In the genomic region with DNA sequence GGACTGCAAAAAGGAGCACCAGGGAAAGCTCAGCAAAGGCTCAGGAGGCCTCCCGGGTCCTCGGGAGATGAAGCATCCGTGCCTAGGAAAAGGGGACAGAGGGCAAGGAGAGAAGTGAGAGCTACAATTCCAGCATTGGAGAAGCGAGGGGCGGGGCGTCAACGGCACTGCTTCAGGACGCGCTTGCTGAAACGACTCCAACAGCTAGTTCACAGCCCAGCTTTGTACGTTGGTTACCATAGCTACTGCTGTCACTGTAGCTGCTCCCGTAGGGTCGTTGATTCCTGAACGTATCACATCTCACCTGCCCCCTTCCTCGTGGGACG, we compare ENCODE assay signal across 8 cellular contexts.
DNase-seq lines count a peak whose midpoint lies in the region; ATAC-seq lines count a peak whose summit lies in the region.

No MANE protein-coding gene starts in this region.

- DNase-seq in SK-N-MC (ENCODE audit: low read depth, low spot score) (no peak), Right ventricle myocardium superior (peak; percentile 82), sciatic nerve (ENCODE audit: low spot score) (no peak), superior temporal gyrus (ENCODE audit: extremely low spot score) (no peak), MV-4-11 (lab: John Stamatoyannopoulos, UW) (no peak), NCI-H2196 treated with DMSO at 0.1 percent for 48 hours (lab: John Stamatoyannopoulos, UW; ENCODE audit: unreplicated experiment) (no peak)

- peak overlapping the region; percentile 74 for H3K4me3 ChIP-seq in SK-N-MC

- no peaks in the 10 kb centered on the region for H3K36me3 ChIP-seq in SK-N-MC (ENCODE audit: insufficient read depth, low read length)

- no peaks in the 10 kb centered on the region for H3K9me3 ChIP-seq in SK-N-MC (ENCODE audit: low read depth, low read length)

- no peak overlapping the region for H3K27ac ChIP-seq in SK-N-MC

- intact Hi-C loops in Right ventricle myocardium superior (cut with DNase I) (no loop called here), sciatic nerve (cut with DNase I) (no loop called here)

- H3K9ac ChIP-seq in SK-N-MC (ENCODE audit: insufficient read length): no peak overlapping the region

- ATAC-seq in GM18867 (IDR thresholded peaks at IDR 0.05; ENCODE audit: unreplicated experiment) (peak; percentile 23), HG02840 (IDR thresholded peaks at IDR 0.05; ENCODE audit: low FRiP score, unreplicated experiment) (peak; percentile 24), Right ventricle myocardium superior (ENCODE audit: poor library complexity) (peak; percentile 58), sciatic nerve (peak; percentile 68)
